8 cellular contexts compared by ENCODE assay signal in the genomic region with DNA sequence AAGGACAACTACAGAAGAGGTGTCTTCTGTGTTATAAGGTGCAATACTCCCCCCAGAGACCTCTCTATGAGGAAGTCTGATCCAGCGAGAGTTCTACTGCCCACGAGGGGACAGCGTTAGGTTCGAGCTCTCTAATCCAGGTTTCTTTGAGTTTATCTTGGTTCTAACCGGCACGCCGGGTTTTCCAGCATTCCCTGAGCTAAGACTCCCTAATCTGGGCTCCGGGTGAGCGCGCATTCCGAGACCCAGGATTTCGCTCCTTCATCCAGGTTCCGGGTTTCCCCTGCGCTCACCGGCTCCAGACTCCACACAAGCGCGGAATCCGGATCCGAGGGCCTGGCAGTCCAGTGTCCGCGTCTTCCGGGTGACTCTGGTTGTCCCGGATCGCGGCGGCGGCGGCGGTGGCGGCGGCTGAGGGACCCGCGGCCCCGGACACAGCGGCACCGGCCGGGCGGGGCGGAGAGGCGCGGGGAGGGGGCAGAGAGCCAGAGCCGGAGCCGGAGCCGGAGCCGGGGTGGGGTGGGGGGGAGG. TPM values are rescaled to one million over a fixed set of nuclear protein-coding genes. Genes with fewer than 3 reads are reported as not detected.
DNase-seq lines count a peak whose midpoint lies in the region; ATAC-seq and TF ChIP-seq lines count a peak whose summit lies in the region.

ZNF609 (plus strand) TSS at position 373 of the 531 bp plus-strand sequence. CDS start 38,842 bp downstream, outside the sequence.

- peak within 1 kb of the TSS; percentile 92 to 94 for H3K4me3 Mint-ChIP-seq in effector memory CD8-positive, alpha-beta T cell

- TF ChIP-seq CTCF in AG04450 (IDR thresholded peaks at IDR 0.05; ENCODE audit: low read depth, low read length): no peak
- TF ChIP-seq CTCF in HL-60 (IDR thresholded peaks at IDR 0.05; ENCODE audit: insufficient read depth, low read length): no peak

- H3K9me3 Mint-ChIP-seq in effector memory CD8-positive, alpha-beta T cell: no peaks in the 10 kb centered on the region

- peaks cover 32 to 49% of the 10 kb centered on the region in 2 donors for H3K4me1 Mint-ChIP-seq in effector memory CD8-positive, alpha-beta T cell (ENCODE audit: low read depth in 2 of 2)

- H3K27ac ChIP-seq in AG04450 (ENCODE audit: low read depth, low read length): peak within 1 kb of the TSS; percentile 50
- peak within 1 kb of the TSS; percentile 72 for H3K27ac ChIP-seq in HL-60 (replicated peaks)

- H3K4me3 ChIP-seq in AG04450 (ENCODE audit: low read depth, low read length) (peak within 1 kb of the TSS; percentile 78), HL-60 (replicated peaks; ENCODE audit: insufficient read depth, low read length) (peak within 1 kb of the TSS; percentile 53)

- H3K36me3 Mint-ChIP-seq in effector memory CD8-positive, alpha-beta T cell (ENCODE audit: insufficient read depth): peaks cover 8% of the 10 kb centered on the region

- no peaks in the 10 kb centered on the region for H3K27me3 Mint-ChIP-seq in effector memory CD8-positive, alpha-beta T cell

- ATAC-seq in GM18909 (IDR thresholded peaks at IDR 0.05; ENCODE audit: poor library complexity, unreplicated experiment): peak; percentile 61
- peak; percentile 81 for ATAC-seq in effector memory CD8-positive, alpha-beta T cell (replicated peaks)

- DNase-seq in AG04450 (ENCODE audit: low read depth, low spot score) (peak; percentile 83), HL-60 (ENCODE audit: low read depth in 1 of 2, low spot score in 1 of 2) (peak; percentile 82 to 91), NOMO-1 (lab: John Stamatoyannopoulos, UW; ENCODE audit: unreplicated experiment in 2 of 2) (peak; percentile 69 to 74), medulla oblongata (ENCODE audit: extremely low spot score) (peak; percentile 90)
- DNase-seq in activated CD8-positive, alpha-beta memory T cell treated with anti-CD3 and anti-CD28 coated beads for 48 hours (ENCODE audit: low read depth in 2 of 3, low spot score in 2 of 3): peak; percentile 73 to 99 (median 92)
- peak; percentile 90 to 95 (median 90) for DNase-seq in effector memory CD8-positive, alpha-beta T cell
- DNase-seq in stimulated activated CD4-positive, alpha-beta T cell treated with anti-CD3 and anti-CD28 coated beads, TNF-alpha, amount 100 ng/mL, for 4 hours (ENCODE audit: low read depth in 3 of 3): peak; percentile 72 to 82 (median 74)

- POLR2A ChIA-PET in AG04450 (lab: Yijun Ruan, JAX): interaction anchor here (0.7 to 1.3 kb wide), 3 partner anchors 17 to 94 kb away, joined by 3 to 4 read pairs (median 3); no protein-coding TSS in a partner anchor

- no peaks in the 10 kb centered on the region for H3K9me3 ChIP-seq in AG04450 (ENCODE audit: control insufficient read depth, insufficient read depth, low read length)

- peak within 1 kb of the TSS; percentile 77 to 90 for H3K27ac Mint-ChIP-seq in effector memory CD8-positive, alpha-beta T cell

- CTCF ChIA-PET in AG04450 (lab: Charles Lee): interaction anchor here (1.4 to 1.5 kb wide), 3 partner anchors 221 to 268 kb away, joined by 3 to 6 read pairs (median 4); no protein-coding TSS in a partner anchor

- H3K27me3 ChIP-seq in AG04450 (ENCODE audit: control insufficient read depth, insufficient read depth, low read length) (no peaks in the 10 kb centered on the region), HL-60 (ENCODE audit: insufficient read depth, poor library complexity, severe bottlenecking) (no peaks in the 10 kb centered on the region)

RNA-seq across cellular contexts. Expression of gene ZNF609, which starts in this region (rescaled TPM):
- 28.9 and 31.1 TPM in 2 replicates for polyA plus RNA-seq in AG04450 (2011; rRNA removed)
- polyA minus RNA-seq in AG04450 (2011; rRNA and poly(A)+ RNA removed): 52.4 and 78.9 TPM in 2 replicates

Comparison
In these comparisons a context has a peak if more than half of its experiments do, and no peak if none do; other contexts are left out.
1. Peak in every context shown above with its lines: DNase-seq, ATAC-seq, H3K4me3 ChIP-seq and H3K27ac ChIP-seq.